Comparison of ENCODE assay signal across 8 cellular contexts in the genomic region with DNA sequence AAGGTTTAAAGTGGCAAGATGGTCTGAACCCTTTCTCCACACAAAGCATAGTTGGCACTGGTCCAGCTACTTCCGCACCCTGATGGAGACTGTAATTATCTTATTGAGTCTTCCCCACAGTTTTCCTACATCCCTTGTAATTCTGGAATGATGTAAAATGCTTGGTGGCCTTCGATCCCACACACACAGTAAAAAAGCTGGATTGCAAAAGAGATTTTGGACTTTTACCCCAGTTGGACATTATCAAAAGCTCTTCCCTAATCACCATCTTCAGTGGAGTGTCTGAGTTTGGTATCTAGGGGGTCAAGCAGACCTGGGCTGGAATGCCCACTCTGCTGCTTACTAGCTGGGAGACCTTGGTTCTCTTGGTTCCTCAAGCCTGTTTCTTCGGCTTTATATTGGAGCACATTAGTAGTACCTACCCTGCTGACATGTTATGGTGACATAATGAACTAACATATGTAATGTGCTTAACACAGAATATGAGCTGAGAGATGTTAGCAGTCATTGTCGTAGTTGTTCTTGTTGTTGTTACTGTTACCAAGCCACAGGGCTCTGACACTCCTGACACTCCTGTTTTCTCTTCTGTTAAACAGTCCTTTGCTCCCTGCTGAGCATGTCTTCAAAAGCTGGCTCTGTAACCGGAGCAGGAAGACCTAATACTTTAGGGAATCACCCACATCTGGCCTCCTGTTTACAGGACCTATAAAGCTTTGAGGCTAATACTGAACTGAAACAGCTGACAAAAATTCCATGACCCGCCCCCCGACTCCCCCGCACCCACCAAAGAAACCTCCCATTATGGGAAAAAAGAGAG. TPM values are rescaled to one million over a fixed set of nuclear protein-coding genes. Genes with fewer than 3 reads are reported as not detected.
DNase-seq lines count a peak whose midpoint lies in the region; ATAC-seq and TF ChIP-seq lines count a peak whose summit lies in the region.
"Had no signal": no experiment of that assay in that cellular context is flagged by ENCODE, and none has a peak within 500 bp of the region (broad histone marks: within the 10 kb centered on the region; RNA-seq: fewer than 3 reads in every experiment).

No MANE protein-coding gene starts in this region.

- no peaks in the 10 kb centered on the region for H4K20me1 ChIP-seq in MM.1S (ENCODE audit: insufficient read depth, low read length)

- 35% methylated on average over 8 of the region's 8 CpGs for WGBS in liver
- WGBS in upper lobe of left lung, 2 donors: 65 to 71% methylated on average over 8 of the region's 8 CpGs

- H2AFZ ChIP-seq in MM.1S (ENCODE audit: low read length): no peak overlapping the region

- no peaks in the 10 kb centered on the region for H3F3A ChIP-seq in MM.1S (ENCODE audit: insufficient read depth, low read length)

- H3K27ac ChIP-seq in colonic mucosa (peak overlapping the region; percentile 90), liver (ENCODE audit: low read depth in 1 of 2, low read length in 2 of 2) (peak overlapping the region; percentile 84 to 95), upper lobe of left lung (peak overlapping the region; percentile 69 to 82 (median 74)), MM.1S (ENCODE audit: low read length) (no peak overlapping the region)
- H3K27ac ChIP-seq: HL-60 had no signal

- H3K4me3 ChIP-seq in colonic mucosa (no peak overlapping the region), liver (ENCODE audit: low read depth in 1 of 3, low read length in 3 of 3) (no peak overlapping the region), upper lobe of left lung (no peak overlapping the region), MM.1S (ENCODE audit: low read length) (no peak overlapping the region)

- H3K9ac ChIP-seq in colonic mucosa (ENCODE audit: low read depth in 2 of 2, low read length in 2 of 2): peak overlapping the region in 1 of 2 donors; percentile 30
- peak overlapping the region in 1 of 2 donors; percentile 32 for H3K9ac ChIP-seq in liver (ENCODE audit: low read depth in 1 of 2, low read length in 2 of 2)
- no peak overlapping the region for H3K9ac ChIP-seq in MM.1S (ENCODE audit: low read length)

- intact Hi-C loops in colonic mucosa (cut with DNase I): no loop called here

- TF ChIP-seq POLR2A in upper lobe of left lung (IDR thresholded peaks at IDR 0.05): no peak

- no peaks in the 10 kb centered on the region for H3K9me3 ChIP-seq in colonic mucosa
- H3K9me3 ChIP-seq in liver (ENCODE audit: control insufficient read depth in 4 of 4, low read length in 3 of 4): no peaks in the 10 kb centered on the region
- H3K9me3 ChIP-seq in upper lobe of left lung: no peaks in the 10 kb centered on the region
- no peaks in the 10 kb centered on the region for H3K9me3 ChIP-seq in MM.1S (replicated peaks; ENCODE audit: insufficient read depth, low read length)

- TF ChIP-seq RAD21 in liver (IDR thresholded peaks at IDR 0.05): no peak

- H3K27me3 ChIP-seq in colonic mucosa: no peaks in the 10 kb centered on the region
- peaks cover 0 to 5% (median 0%) of the 10 kb centered on the region in 4 donors for H3K27me3 ChIP-seq in liver (ENCODE audit: control insufficient read depth in 4 of 4, insufficient read depth in 4 of 4, low read length in 3 of 4)
- H3K27me3 ChIP-seq in upper lobe of left lung: no peaks in the 10 kb centered on the region
- H3K27me3 ChIP-seq in MM.1S (replicated peaks; ENCODE audit: insufficient read depth, low read length): no peaks in the 10 kb centered on the region

- DNase-seq in NCI-H146 treated with DMSO at 0.1 percent for 48 hours (lab: John Stamatoyannopoulos, UW; ENCODE audit: unreplicated experiment) (peak; percentile 6), colonic mucosa (peak; percentile 35), upper lobe of left lung (no peak), kidney glomerular epithelial cell (lab: John Stamatoyannopoulos, UW) (no peak), cerebellar nuclear complex (lab: John Stamatoyannopoulos, UW) (no peak), MM.1S (no peak)

- no peaks in the 10 kb centered on the region for H3K79me2 ChIP-seq in MM.1S (ENCODE audit: low read length)

- no peaks in the 10 kb centered on the region for H3K36me3 ChIP-seq in colonic mucosa
- H3K36me3 ChIP-seq in liver (ENCODE audit: control insufficient read depth in 4 of 4, insufficient read depth in 3 of 4, low read depth in 1 of 4, low read length in 3 of 4): no peaks in the 10 kb centered on the region
- H3K36me3 ChIP-seq in upper lobe of left lung: no peaks in the 10 kb centered on the region
- H3K36me3 ChIP-seq in MM.1S (replicated peaks; ENCODE audit: insufficient read depth, low read length): no peaks in the 10 kb centered on the region

- peak in 1 of 2 donors; percentile 68 for ATAC-seq in upper lobe of left lung (ENCODE audit: low FRiP score in 2 of 2)

- TF ChIP-seq EP300 in upper lobe of left lung (IDR thresholded peaks at IDR 0.05): no peak

- H3K4me1 ChIP-seq in colonic mucosa (peaks cover 8% of the 10 kb centered on the region), liver (ENCODE audit: control insufficient read depth in 4 of 4, insufficient read depth in 4 of 4, low read length in 3 of 4) (peaks cover 13 to 45% (median 34%) of the 10 kb centered on the region in 4 donors), upper lobe of left lung (peaks cover 0 to 2% (median 0%) of the 10 kb centered on the region in 4 donors), MM.1S (ENCODE audit: low read length) (no peaks in the 10 kb centered on the region)

- TF ChIP-seq CTCF in colonic mucosa (IDR thresholded peaks at IDR 0.05): no peak
- TF ChIP-seq CTCF in liver (IDR thresholded peaks at IDR 0.05; ENCODE audit: low read depth, low read length, missing input control): no peak
- no peak for TF ChIP-seq CTCF in upper lobe of left lung (IDR thresholded peaks at IDR 0.05)
- TF ChIP-seq CTCF in MM.1S (IDR thresholded peaks at IDR 0.05; ENCODE audit: low read length): no peak

- no peaks in the 10 kb centered on the region for H3K9me2 ChIP-seq in MM.1S (replicated peaks; ENCODE audit: insufficient read depth, low read length)

- no peak overlapping the region for H3K4me2 ChIP-seq in MM.1S (ENCODE audit: low read depth, low read length)

TF ChIP-seq in liver, 16 proteins besides CTCF, POLR2A, EP300 and RAD21 (continues in another document):
- TF ChIP-seq ZBTB33 (IDR thresholded peaks at IDR 0.05) (peak; percentile 20), JUND (IDR thresholded peaks at IDR 0.05) (peak in 1 of 2 donors; percentile 35), NR2F2 (IDR thresholded peaks at IDR 0.05) (no peak), SP1 (IDR thresholded peaks at IDR 0.05) (peak; percentile 87), TAF1 (conservative IDR thresholded peaks at IDR 0.05) (no peak), ATF3 (IDR thresholded peaks at IDR 0.05) (no peak), HNF4A (conservative IDR thresholded peaks at IDR 0.05) (peak; percentile 86 to 89), FOXA1 (IDR thresholded peaks at IDR 0.05) (no peak), YY1 (IDR thresholded peaks at IDR 0.05) (peak; percentile 36), RXRA (IDR thresholded peaks at IDR 0.05) (peak; percentile 47 to 57)
- TF ChIP-seq, protein P1, sequence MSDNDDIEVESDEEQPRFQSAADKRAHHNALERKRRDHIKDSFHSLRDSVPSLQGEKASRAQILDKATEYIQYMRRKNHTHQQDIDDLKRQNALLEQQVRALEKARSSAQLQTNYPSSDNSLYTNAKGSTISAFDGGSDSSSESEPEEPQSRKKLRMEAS (IDR thresholded peaks at IDR 0.05): peak; percentile 57

RNA-seq across cellular contexts. Expression of gene SRPX2, which starts 4.8 kb away (rescaled TPM):
- total RNA-seq in colonic mucosa: 1 to 10 TPM; 4.4 to 5.8 TPM
- 1 to 10 TPM in 1 of 2 donors, under 1 TPM in 1; 0.47 to 7.8 TPM for total RNA-seq in liver
- 1 to 10 TPM; 2.7 to 6.8 TPM for polyA plus RNA-seq in liver
- 10 to 100 TPM; 14.6 to 39.8 (median 23.4) TPM for total RNA-seq in upper lobe of left lung

RNA-seq across cellular contexts. Expression of gene TSPAN6, which starts 12.2 kb away (rescaled TPM):
- total RNA-seq in colonic mucosa: 100 to 1,000 TPM in 1 of 2 donors, 10 to 100 TPM in 1; 57.6 to 106 TPM
- total RNA-seq in liver: 10 to 100 TPM; 44.2 to 65.0 TPM
- 10 to 100 TPM; 42.6 to 97.6 TPM for polyA plus RNA-seq in liver
- 10 to 100 TPM in 5 of 6 donors, 1 to 10 TPM in 1; 9.8 to 22.6 (median 17.1) TPM for total RNA-seq in upper lobe of left lung

Comparison
In these comparisons a context has a peak if more than half of its experiments do, and no peak if none do; other contexts are left out.
1. DNase-seq: peak in NCI-H146 treated with DMSO at 0.1 percent for 48 hours (single experiment) and colonic mucosa (single experiment); none in upper lobe of left lung (0 of 2), kidney glomerular epithelial cell (single experiment), cerebellar nuclear complex (0 of 2) and MM.1S (single experiment).